Comparison of ENCODE assay signal across 9 cellular contexts in genomic region chr1:19454265-19455198, GRCh38. TPM values are rescaled to one million over a fixed set of nuclear protein-coding genes. Genes with fewer than 3 reads are reported as not detected.
DNase-seq lines count a peak whose midpoint lies in the region; ATAC-seq and TF ChIP-seq lines count a peak whose summit lies in the region.
"Had no signal": no experiment of that assay in that cellular context is flagged by ENCODE, and none has a peak within 500 bp of the region (broad histone marks: within the 10 kb centered on the region; RNA-seq: fewer than 3 reads in every experiment).

No MANE protein-coding gene starts in this region.

- DNase-seq in GM03348 (ENCODE audit: low spot score) (peak; percentile 24), right cardiac atrium (peak in 1 of 3 donors; percentile 65), gastrocnemius medialis (no peak), foreskin melanocyte (no peak), AML-193 (lab: John Stamatoyannopoulos, UW) (no peak)
- no peak for DNase-seq in activated CD4-positive, alpha-beta memory T cell treated with anti-CD3 and anti-CD28 coated beads for 36 hours
- no peak for DNase-seq in activated CD8-positive, alpha-beta memory T cell treated with anti-CD3 and anti-CD28 coated beads for 24 hours
- DNase-seq: NCI-H510A had no signal

- H3K9me3 Mint-ChIP-seq in activated CD4-positive, alpha-beta memory T cell treated with anti-CD3 and anti-CD28 coated beads for 36 hours, result no peaks in the 10 kb centered on the region

- no peak overlapping the region for H3K4me3 ChIP-seq in right cardiac atrium (ENCODE audit: low read length)
- no peak overlapping the region for H3K4me3 ChIP-seq in gastrocnemius medialis

- H3K27ac ChIP-seq in right cardiac atrium (ENCODE audit: low read length), result peak overlapping the region; percentile 61
- peak overlapping the region in 3 of 4 donors; percentile 0 to 28 (median 9) for H3K27ac ChIP-seq in gastrocnemius medialis

- H3K27me3 Mint-ChIP-seq in activated CD4-positive, alpha-beta memory T cell treated with anti-CD3 and anti-CD28 coated beads for 36 hours, result no peaks in the 10 kb centered on the region

- in situ Hi-C loops in gastrocnemius medialis (cut with MboI; ENCODE audit: low sequenced_read_pairs in 4 of 4), result no loop called here

- POLR2A ChIA-PET in activated CD4-positive, alpha-beta memory T cell treated with anti-CD3 and anti-CD28 coated beads for 36 hours (lab: Charles Lee), result interaction anchor here (1.0 to 1.3 kb wide), 4 partner anchors 14 to 30 kb away, joined by 3 to 4 read pairs (median 4); partner anchors contain the start of gene CAPZB

- ATAC-seq in right cardiac atrium (no peak), gastrocnemius medialis (no peak), HG03095 (IDR thresholded peaks at IDR 0.05; ENCODE audit: unreplicated experiment) (no peak)

- TF ChIP-seq POLR2A in gastrocnemius medialis (IDR thresholded peaks at IDR 0.05), result no peak

- H3K27me3 ChIP-seq in right cardiac atrium (ENCODE audit: control insufficient read depth, insufficient read depth), result no peaks in the 10 kb centered on the region
- no peaks in the 10 kb centered on the region for H3K27me3 ChIP-seq in gastrocnemius medialis

- H3K4me1 ChIP-seq in right cardiac atrium (ENCODE audit: control insufficient read depth, insufficient read depth, low read length), result peaks cover 51% of the 10 kb centered on the region
- H3K4me1 ChIP-seq in gastrocnemius medialis, result peaks cover 93 to 98% of the 10 kb centered on the region in 2 donors

- H3K9me3 ChIP-seq in right cardiac atrium (ENCODE audit: control insufficient read depth, low read length) (no peaks in the 10 kb centered on the region), gastrocnemius medialis (no peaks in the 10 kb centered on the region)

- H3K36me3 Mint-ChIP-seq in activated CD4-positive, alpha-beta memory T cell treated with anti-CD3 and anti-CD28 coated beads for 36 hours, result peaks cover 1% of the 10 kb centered on the region

- H3K4me1 Mint-ChIP-seq in activated CD4-positive, alpha-beta memory T cell treated with anti-CD3 and anti-CD28 coated beads for 36 hours (ENCODE audit: low read depth), result peaks cover 86% of the 10 kb centered on the region

- intact Hi-C loops in activated CD4-positive, alpha-beta memory T cell treated with anti-CD3 and anti-CD28 coated beads for 36 hours (cut with micrococcal nuclease), result loop anchor here (2.0 kb wide), 1 partner anchor 22 kb away; no protein-coding TSS in a partner anchor
- intact Hi-C loops in right cardiac atrium (cut with DNase I) (no loop called here), gastrocnemius medialis (cut with DNase I; ENCODE audit: low total_unique reads) (no loop called here)

- CTCF ChIA-PET in activated CD4-positive, alpha-beta memory T cell treated with anti-CD3 and anti-CD28 coated beads for 36 hours (lab: Charles Lee), result no interaction called here

- no peak overlapping the region for H3K4me3 Mint-ChIP-seq in activated CD4-positive, alpha-beta memory T cell treated with anti-CD3 and anti-CD28 coated beads for 36 hours

- H3K36me3 ChIP-seq in gastrocnemius medialis, result no peaks in the 10 kb centered on the region

- WGBS in right cardiac atrium, result 37% methylated on average over 13 of the region's 13 CpGs

- peak overlapping the region; percentile 83 for H3K27ac Mint-ChIP-seq in activated CD4-positive, alpha-beta memory T cell treated with anti-CD3 and anti-CD28 coated beads for 36 hours

- no peak for TF ChIP-seq CTCF in gastrocnemius medialis (IDR thresholded peaks at IDR 0.05 in 4 of 5, conservative IDR thresholded peaks at IDR 0.05 in 1 of 5)

RNA-seq across cellular contexts. Expression of gene CAPZB, which starts 30.8 kb away (rescaled TPM):
- 100 to 1,000 TPM; 388 to 419 TPM for total RNA-seq in activated CD4-positive, alpha-beta memory T cell treated with anti-CD3 and anti-CD28 coated beads for 36 hours
- total RNA-seq in right cardiac atrium (100 to 1,000 TPM; 226 to 255 (median 232) TPM), gastrocnemius medialis (10 to 100 TPM; 48.6 to 93.8 (median 74.9) TPM)
- 228 TPM for polyA plus RNA-seq in right cardiac atrium
